Comparison of ENCODE assay signal across 9 cellular contexts in genomic region chr11:34313099-34313517, GRCh38. TPM values are rescaled to one million over a fixed set of nuclear protein-coding genes. Genes with fewer than 3 reads are reported as not detected.
A peak's percentile ranks its signal among the peaks of the same experiment; 100 is the strongest.
DNase-seq lines count a peak whose midpoint lies in the region; ATAC-seq, FAIRE-seq and TF ChIP-seq lines count a peak whose summit lies in the region.
"Had no signal": no experiment of that assay in that cellular context is flagged by ENCODE, and none has a peak within 500 bp of the region (broad histone marks: within the 10 kb centered on the region; RNA-seq: fewer than 3 reads in every experiment).

No MANE protein-coding gene starts in this region.

- H3K36me3 Mint-ChIP-seq in natural killer cell treated with Interleukin-12 subunit alpha and Interleukin-12 subunit beta and Interleukin-15 and Interleukin-18, amount 100 ng/mL, for 72 hours = no peaks in the 10 kb centered on the region
- H3K36me3 Mint-ChIP-seq in natural killer cell = no peaks in the 10 kb centered on the region

- CTCF ChIA-PET in HEK293T (lab: Yijun Ruan, JAX) = interaction anchor here (0.6 to 1.0 kb wide), 2 partner anchors 79 to 107 kb away, joined by 3 to 4 read pairs; no protein-coding TSS in a partner anchor

- H3K4me3 Mint-ChIP-seq in natural killer cell treated with Interleukin-12 subunit alpha and Interleukin-12 subunit beta and Interleukin-15 and Interleukin-18, amount 100 ng/mL, for 72 hours = no peak overlapping the region
- no peak overlapping the region for H3K4me3 Mint-ChIP-seq in natural killer cell

- H3K27me3 Mint-ChIP-seq in natural killer cell treated with Interleukin-12 subunit alpha and Interleukin-12 subunit beta and Interleukin-15 and Interleukin-18, amount 100 ng/mL, for 72 hours = peaks cover 0 to 8% of the 10 kb centered on the region in 2 donors
- peaks cover 0 to 3% of the 10 kb centered on the region in 2 donors for H3K27me3 Mint-ChIP-seq in natural killer cell (ENCODE audit: low read depth in 2 of 2)

- H3K4me1 Mint-ChIP-seq in natural killer cell treated with Interleukin-12 subunit alpha and Interleukin-12 subunit beta and Interleukin-15 and Interleukin-18, amount 100 ng/mL, for 72 hours (ENCODE audit: low read depth in 2 of 2) = peaks cover 0 to 25% of the 10 kb centered on the region in 2 donors
- peaks cover 0 to 4% of the 10 kb centered on the region in 2 donors for H3K4me1 Mint-ChIP-seq in natural killer cell

- FAIRE-seq in urothelium cell line (lab: Jason Lieb, UNC) = no peak
- FAIRE-seq: endometrium had no signal

- POLR2A ChIA-PET in HEK293T (lab: Yijun Ruan, JAX) = no interaction called here

- peak; percentile 26 to 62 for ATAC-seq in natural killer cell treated with Interleukin-12 subunit alpha and Interleukin-12 subunit beta and Interleukin-15 and Interleukin-18, amount 100 ng/mL, for 72 hours
- no peak for ATAC-seq in natural killer cell
- peak; percentile 89 for ATAC-seq in HG02610 (IDR thresholded peaks at IDR 0.05; ENCODE audit: unreplicated experiment)

- no peak for DNase-seq in natural killer cell treated with Interleukin-12 subunit alpha and Interleukin-12 subunit beta and Interleukin-15 and Interleukin-18, amount 100 ng/mL, for 72 hours (ENCODE audit: low spot score)
- no peak for DNase-seq in natural killer cell
- peak; percentile 19 for DNase-seq in UCSD-AML1 (lab: John Stamatoyannopoulos, UW; ENCODE audit: unreplicated experiment)
- DNase-seq in urothelium cell line (ENCODE audit: low spot score) = peak; percentile 40
- no peak for DNase-seq in HuH-7 (ENCODE audit: low spot score)
- no peak for DNase-seq in NCI-H2227 (lab: John Stamatoyannopoulos, UW; ENCODE audit: unreplicated experiment)
- no peak for DNase-seq in HEK293T (ENCODE audit: extremely low spot score)

- H3K27ac Mint-ChIP-seq in natural killer cell treated with Interleukin-12 subunit alpha and Interleukin-12 subunit beta and Interleukin-15 and Interleukin-18, amount 100 ng/mL, for 72 hours = no peak overlapping the region
- no peak overlapping the region for H3K27ac Mint-ChIP-seq in natural killer cell

- intact Hi-C loops in natural killer cell (cut with micrococcal nuclease) = no loop called here

- no peaks in the 10 kb centered on the region for H3K9me3 Mint-ChIP-seq in natural killer cell treated with Interleukin-12 subunit alpha and Interleukin-12 subunit beta and Interleukin-15 and Interleukin-18, amount 100 ng/mL, for 72 hours
- no peaks in the 10 kb centered on the region for H3K9me3 Mint-ChIP-seq in natural killer cell

- TF ChIP-seq CTCF in natural killer cell (IDR thresholded peaks at IDR 0.05) = no peak

TF ChIP-seq in HEK293T, 16 proteins besides CTCF, POLR2A, EP300 and RAD21:
- TF ChIP-seq TARDBP (IDR thresholded peaks at IDR 0.05) (no peak), ZNF384 (IDR thresholded peaks at IDR 0.05) (no peak), ARNT (IDR thresholded peaks at IDR 0.05) (no peak)
TF ChIP-seq in HEK293T: peak in this region for 0.

RNA-seq across cellular contexts. Expression of gene ABTB2, which starts 44.7 kb away (rescaled TPM):
- 10 to 100 TPM; 12.2 to 30.3 TPM for total RNA-seq in natural killer cell treated with Interleukin-12 subunit alpha and Interleukin-12 subunit beta and Interleukin-15 and Interleukin-18, amount 100 ng/mL, for 72 hours
- total RNA-seq in natural killer cell = 1 to 10 TPM in 2 of 3 donors, under 1 TPM in 1; 0.65 to 1.7 (median 1.1) TPM

Comparison
In these comparisons a context has a peak if more than half of its experiments do, and no peak if none do; other contexts are left out.
1. ATAC-seq: peak in natural killer cell treated with Interleukin-12 subunit alpha and Interleukin-12 subunit beta and Interleukin-15 and Interleukin-18, amount 100 ng/mL, for 72 hours (2 of 2) and HG02610 (single experiment); none in natural killer cell (0 of 3).
2. RNA of gene ABTB2, which starts 44.7 kb away (total RNA-seq): 12.2 to 30.3 TPM in natural killer cell treated with Interleukin-12 subunit alpha and Interleukin-12 subunit beta and Interleukin-15 and Interleukin-18, amount 100 ng/mL, for 72 hours; 0.65 to 1.7 TPM in natural killer cell; every median in the first group is over 4 times any median in the second.
3. DNase-seq: peak in UCSD-AML1 (single experiment) and urothelium cell line (single experiment); none in natural killer cell treated with Interleukin-12 subunit alpha and Interleukin-12 subunit beta and Interleukin-15 and Interleukin-18, amount 100 ng/mL, for 72 hours (single experiment), natural killer cell (single experiment), HuH-7 (single experiment), NCI-H2227 (single experiment) and HEK293T (single experiment).